Comparison of ENCODE assay signal across 1 cellular context in the genomic region with DNA sequence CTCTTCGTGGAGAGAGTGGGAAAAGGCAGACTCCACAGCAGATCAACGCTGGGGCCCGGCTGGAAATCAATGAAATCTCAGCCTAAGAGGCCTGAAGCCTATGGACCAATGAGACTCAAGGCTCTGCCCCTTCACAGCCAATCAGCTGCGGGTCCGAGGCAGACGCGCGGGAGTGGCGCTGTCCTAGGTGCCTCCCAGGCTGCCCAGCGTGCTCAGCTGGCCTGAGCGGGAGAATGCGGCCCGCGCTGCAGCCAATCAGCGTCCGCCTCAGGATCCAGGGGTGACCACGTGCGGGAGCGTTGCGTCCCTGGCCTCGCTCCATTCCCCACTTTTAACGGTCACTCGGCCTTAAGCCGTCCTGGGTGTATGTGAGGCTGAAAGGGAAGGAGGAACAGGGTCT.
TF ChIP-seq lines count a peak whose summit lies in the region.

A gene with protein sequence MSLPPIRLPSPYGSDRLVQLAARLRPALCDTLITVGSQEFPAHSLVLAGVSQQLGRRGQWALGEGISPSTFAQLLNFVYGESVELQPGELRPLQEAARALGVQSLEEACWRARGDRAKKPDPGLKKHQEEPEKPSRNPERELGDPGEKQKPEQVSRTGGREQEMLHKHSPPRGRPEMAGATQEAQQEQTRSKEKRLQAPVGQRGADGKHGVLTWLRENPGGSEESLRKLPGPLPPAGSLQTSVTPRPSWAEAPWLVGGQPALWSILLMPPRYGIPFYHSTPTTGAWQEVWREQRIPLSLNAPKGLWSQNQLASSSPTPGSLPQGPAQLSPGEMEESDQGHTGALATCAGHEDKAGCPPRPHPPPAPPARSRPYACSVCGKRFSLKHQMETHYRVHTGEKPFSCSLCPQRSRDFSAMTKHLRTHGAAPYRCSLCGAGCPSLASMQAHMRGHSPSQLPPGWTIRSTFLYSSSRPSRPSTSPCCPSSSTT (plus strand): TSS at position 341 of the 400 bp plus-strand sequence. CDS start 10,069 bp downstream, outside the sequence.

TF ChIP-seq in K562, 482 proteins besides CTCF, POLR2A, EP300 and RAD21 (continued from another document and continues in another):
- TF ChIP-seq HCFC1 (IDR thresholded peaks at IDR 0.05; ENCODE audit: low read depth, low read length) (no peak), NFE2 (IDR thresholded peaks at IDR 0.05; ENCODE audit: low read depth) (no peak), SIN3B (IDR thresholded peaks at IDR 0.05; ENCODE audit: low read depth) (no peak), CTBP1 (IDR thresholded peaks at IDR 0.05; ENCODE audit: borderline replicate concordance) (peak; percentile 98), KHSRP (IDR thresholded peaks at IDR 0.05) (no peak), THRAP3 (IDR thresholded peaks at IDR 0.05; ENCODE audit: borderline replicate concordance) (no peak), HDAC3 (IDR thresholded peaks at IDR 0.05; ENCODE audit: borderline replicate concordance, partially characterized antibody) (no peak), ZEB2 (IDR thresholded peaks at IDR 0.05) (no peak), SPI1 (IDR thresholded peaks at IDR 0.05; ENCODE audit: borderline replicate concordance, low read depth, low read length) (no peak), MAFF (IDR thresholded peaks at IDR 0.05; ENCODE audit: low read length) (no peak), PPARD (CRISPR knock-in tag; IDR thresholded peaks at IDR 0.05) (no peak), ETV6 (IDR thresholded peaks at IDR 0.05; ENCODE audit: borderline replicate concordance in 1 of 2, low read depth in 2 of 2, low read length in 1 of 2) (no peak), ETV6 (CRISPR knock-in tag; IDR thresholded peaks at IDR 0.05; ENCODE audit: borderline replicate concordance) (no peak; the same call in 1 of the 2 replicates), HMG20A (CRISPR knock-in tag; conservative IDR thresholded peaks at IDR 0.05) (no peak), FOXP1 (CRISPR knock-in tag; IDR thresholded peaks at IDR 0.05) (peak; percentile 93), TBP (optimal IDR thresholded peaks at IDR 0.05; ENCODE audit: low read depth, low read length) (no peak), SRSF1 (IDR thresholded peaks at IDR 0.05; ENCODE audit: low read depth, low read length) (no peak), ZNF778 (CRISPR knock-in tag; IDR thresholded peaks at IDR 0.05) (no peak), MYNN (IDR thresholded peaks at IDR 0.05) (no peak), MYNN (CRISPR knock-in tag; IDR thresholded peaks at IDR 0.05) (no peak), TAF9B (IDR thresholded peaks at IDR 0.05; ENCODE audit: partially characterized antibody) (no peak), ZNF232 (CRISPR knock-in tag; IDR thresholded peaks at IDR 0.05) (peak; percentile 56; the same call in 1 of the 2 replicates), ZNF311 (CRISPR knock-in tag; IDR thresholded peaks at IDR 0.05) (no peak), ADNP (tag; IDR thresholded peaks at IDR 0.05) (no peak), MCM5 (IDR thresholded peaks at IDR 0.05; ENCODE audit: low read depth) (no peak), DPF2 (IDR thresholded peaks at IDR 0.05) (no peak), SNRNP70 (optimal IDR thresholded peaks at IDR 0.05; ENCODE audit: low read depth, low read length) (no peak), SMARCE1 (IDR thresholded peaks at IDR 0.05) (no peak), POLR3A (IDR thresholded peaks at IDR 0.05; ENCODE audit: borderline replicate concordance, extremely low read depth, insufficient read depth, insufficient read length) (no peak), NFIX (CRISPR knock-in tag; IDR thresholded peaks at IDR 0.05; ENCODE audit: low read depth) (no peak)
- TF ChIP-seq, protein P1, sequence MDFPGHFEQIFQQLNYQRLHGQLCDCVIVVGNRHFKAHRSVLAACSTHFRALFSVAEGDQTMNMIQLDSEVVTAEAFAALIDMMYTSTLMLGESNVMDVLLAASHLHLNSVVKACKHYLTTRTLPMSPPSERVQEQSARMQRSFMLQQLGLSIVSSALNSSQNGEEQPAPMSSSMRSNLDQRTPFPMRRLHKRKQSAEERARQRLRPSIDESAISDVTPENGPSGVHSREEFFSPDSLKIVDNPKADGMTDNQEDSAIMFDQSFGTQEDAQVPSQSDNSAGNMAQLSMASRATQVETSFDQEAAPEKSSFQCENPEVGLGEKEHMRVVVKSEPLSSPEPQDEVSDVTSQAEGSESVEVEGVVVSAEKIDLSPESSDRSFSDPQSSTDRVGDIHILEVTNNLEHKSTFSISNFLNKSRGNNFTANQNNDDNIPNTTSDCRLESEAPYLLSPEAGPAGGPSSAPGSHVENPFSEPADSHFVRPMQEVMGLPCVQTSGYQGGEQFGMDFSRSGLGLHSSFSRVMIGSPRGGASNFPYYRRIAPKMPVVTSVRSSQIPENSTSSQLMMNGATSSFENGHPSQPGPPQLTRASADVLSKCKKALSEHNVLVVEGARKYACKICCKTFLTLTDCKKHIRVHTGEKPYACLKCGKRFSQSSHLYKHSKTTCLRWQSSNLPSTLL (IDR thresholded peaks at IDR 0.05), result no peak
- TF ChIP-seq, protein P2, sequence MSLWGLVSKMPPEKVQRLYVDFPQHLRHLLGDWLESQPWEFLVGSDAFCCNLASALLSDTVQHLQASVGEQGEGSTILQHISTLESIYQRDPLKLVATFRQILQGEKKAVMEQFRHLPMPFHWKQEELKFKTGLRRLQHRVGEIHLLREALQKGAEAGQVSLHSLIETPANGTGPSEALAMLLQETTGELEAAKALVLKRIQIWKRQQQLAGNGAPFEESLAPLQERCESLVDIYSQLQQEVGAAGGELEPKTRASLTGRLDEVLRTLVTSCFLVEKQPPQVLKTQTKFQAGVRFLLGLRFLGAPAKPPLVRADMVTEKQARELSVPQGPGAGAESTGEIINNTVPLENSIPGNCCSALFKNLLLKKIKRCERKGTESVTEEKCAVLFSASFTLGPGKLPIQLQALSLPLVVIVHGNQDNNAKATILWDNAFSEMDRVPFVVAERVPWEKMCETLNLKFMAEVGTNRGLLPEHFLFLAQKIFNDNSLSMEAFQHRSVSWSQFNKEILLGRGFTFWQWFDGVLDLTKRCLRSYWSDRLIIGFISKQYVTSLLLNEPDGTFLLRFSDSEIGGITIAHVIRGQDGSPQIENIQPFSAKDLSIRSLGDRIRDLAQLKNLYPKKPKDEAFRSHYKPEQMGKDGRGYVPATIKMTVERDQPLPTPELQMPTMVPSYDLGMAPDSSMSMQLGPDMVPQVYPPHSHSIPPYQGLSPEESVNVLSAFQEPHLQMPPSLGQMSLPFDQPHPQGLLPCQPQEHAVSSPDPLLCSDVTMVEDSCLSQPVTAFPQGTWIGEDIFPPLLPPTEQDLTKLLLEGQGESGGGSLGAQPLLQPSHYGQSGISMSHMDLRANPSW (CRISPR knock-in tag; IDR thresholded peaks at IDR 0.05), result no peak
- TF ChIP-seq, protein P3, sequence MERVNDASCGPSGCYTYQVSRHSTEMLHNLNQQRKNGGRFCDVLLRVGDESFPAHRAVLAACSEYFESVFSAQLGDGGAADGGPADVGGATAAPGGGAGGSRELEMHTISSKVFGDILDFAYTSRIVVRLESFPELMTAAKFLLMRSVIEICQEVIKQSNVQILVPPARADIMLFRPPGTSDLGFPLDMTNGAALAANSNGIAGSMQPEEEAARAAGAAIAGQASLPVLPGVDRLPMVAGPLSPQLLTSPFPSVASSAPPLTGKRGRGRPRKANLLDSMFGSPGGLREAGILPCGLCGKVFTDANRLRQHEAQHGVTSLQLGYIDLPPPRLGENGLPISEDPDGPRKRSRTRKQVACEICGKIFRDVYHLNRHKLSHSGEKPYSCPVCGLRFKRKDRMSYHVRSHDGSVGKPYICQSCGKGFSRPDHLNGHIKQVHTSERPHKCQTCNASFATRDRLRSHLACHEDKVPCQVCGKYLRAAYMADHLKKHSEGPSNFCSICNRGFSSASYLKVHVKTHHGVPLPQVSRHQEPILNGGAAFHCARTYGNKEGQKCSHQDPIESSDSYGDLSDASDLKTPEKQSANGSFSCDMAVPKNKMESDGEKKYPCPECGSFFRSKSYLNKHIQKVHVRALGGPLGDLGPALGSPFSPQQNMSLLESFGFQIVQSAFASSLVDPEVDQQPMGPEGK (CRISPR knock-in tag; IDR thresholded peaks at IDR 0.05; ENCODE audit: borderline replicate concordance), result no peak
- TF ChIP-seq, protein P4, sequence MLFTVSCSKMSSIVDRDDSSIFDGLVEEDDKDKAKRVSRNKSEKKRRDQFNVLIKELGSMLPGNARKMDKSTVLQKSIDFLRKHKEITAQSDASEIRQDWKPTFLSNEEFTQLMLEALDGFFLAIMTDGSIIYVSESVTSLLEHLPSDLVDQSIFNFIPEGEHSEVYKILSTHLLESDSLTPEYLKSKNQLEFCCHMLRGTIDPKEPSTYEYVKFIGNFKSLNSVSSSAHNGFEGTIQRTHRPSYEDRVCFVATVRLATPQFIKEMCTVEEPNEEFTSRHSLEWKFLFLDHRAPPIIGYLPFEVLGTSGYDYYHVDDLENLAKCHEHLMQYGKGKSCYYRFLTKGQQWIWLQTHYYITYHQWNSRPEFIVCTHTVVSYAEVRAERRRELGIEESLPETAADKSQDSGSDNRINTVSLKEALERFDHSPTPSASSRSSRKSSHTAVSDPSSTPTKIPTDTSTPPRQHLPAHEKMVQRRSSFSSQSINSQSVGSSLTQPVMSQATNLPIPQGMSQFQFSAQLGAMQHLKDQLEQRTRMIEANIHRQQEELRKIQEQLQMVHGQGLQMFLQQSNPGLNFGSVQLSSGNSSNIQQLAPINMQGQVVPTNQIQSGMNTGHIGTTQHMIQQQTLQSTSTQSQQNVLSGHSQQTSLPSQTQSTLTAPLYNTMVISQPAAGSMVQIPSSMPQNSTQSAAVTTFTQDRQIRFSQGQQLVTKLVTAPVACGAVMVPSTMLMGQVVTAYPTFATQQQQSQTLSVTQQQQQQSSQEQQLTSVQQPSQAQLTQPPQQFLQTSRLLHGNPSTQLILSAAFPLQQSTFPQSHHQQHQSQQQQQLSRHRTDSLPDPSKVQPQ (CRISPR knock-in tag; IDR thresholded peaks at IDR 0.05; ENCODE audit: borderline replicate concordance), result no peak
- TF ChIP-seq, protein P5, sequence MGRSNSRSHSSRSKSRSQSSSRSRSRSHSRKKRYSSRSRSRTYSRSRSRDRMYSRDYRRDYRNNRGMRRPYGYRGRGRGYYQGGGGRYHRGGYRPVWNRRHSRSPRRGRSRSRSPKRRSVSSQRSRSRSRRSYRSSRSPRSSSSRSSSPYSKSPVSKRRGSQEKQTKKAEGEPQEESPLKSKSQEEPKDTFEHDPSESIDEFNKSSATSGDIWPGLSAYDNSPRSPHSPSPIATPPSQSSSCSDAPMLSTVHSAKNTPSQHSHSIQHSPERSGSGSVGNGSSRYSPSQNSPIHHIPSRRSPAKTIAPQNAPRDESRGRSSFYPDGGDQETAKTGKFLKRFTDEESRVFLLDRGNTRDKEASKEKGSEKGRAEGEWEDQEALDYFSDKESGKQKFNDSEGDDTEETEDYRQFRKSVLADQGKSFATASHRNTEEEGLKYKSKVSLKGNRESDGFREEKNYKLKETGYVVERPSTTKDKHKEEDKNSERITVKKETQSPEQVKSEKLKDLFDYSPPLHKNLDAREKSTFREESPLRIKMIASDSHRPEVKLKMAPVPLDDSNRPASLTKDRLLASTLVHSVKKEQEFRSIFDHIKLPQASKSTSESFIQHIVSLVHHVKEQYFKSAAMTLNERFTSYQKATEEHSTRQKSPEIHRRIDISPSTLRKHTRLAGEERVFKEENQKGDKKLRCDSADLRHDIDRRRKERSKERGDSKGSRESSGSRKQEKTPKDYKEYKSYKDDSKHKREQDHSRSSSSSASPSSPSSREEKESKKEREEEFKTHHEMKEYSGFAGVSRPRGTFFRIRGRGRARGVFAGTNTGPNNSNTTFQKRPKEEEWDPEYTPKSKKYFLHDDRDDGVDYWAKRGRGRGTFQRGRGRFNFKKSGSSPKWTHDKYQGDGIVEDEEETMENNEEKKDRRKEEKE (IDR thresholded peaks at IDR 0.05; ENCODE audit: borderline replicate concordance in 1 of 2, control insufficient read depth in 1 of 2, low read depth in 2 of 2, low read length in 1 of 2), result no peak
- TF ChIP-seq, protein P6, sequence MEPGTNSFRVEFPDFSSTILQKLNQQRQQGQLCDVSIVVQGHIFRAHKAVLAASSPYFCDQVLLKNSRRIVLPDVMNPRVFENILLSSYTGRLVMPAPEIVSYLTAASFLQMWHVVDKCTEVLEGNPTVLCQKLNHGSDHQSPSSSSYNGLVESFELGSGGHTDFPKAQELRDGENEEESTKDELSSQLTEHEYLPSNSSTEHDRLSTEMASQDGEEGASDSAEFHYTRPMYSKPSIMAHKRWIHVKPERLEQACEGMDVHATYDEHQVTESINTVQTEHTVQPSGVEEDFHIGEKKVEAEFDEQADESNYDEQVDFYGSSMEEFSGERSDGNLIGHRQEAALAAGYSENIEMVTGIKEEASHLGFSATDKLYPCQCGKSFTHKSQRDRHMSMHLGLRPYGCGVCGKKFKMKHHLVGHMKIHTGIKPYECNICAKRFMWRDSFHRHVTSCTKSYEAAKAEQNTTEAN (CRISPR knock-in tag; IDR thresholded peaks at IDR 0.05), result no peak
- TF ChIP-seq, protein P7, sequence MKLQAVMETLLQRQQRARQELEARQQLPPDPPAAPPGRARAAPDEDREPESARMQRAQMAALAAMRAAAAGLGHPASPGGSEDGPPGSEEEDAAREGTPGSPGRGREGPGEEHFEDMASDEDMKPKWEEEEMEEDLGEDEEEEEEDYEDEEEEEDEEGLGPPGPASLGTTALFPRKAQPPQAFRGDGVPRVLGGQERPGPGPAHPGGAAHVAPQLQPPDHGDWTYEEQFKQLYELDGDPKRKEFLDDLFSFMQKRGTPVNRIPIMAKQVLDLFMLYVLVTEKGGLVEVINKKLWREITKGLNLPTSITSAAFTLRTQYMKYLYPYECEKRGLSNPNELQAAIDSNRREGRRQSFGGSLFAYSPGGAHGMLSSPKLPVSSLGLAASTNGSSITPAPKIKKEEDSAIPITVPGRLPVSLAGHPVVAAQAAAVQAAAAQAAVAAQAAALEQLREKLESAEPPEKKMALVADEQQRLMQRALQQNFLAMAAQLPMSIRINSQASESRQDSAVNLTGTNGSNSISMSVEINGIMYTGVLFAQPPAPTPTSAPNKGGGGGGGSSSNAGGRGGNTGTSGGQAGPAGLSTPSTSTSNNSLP (IDR thresholded peaks at IDR 0.05; ENCODE audit: borderline replicate concordance, low read depth, low read length), result no peak
- TF ChIP-seq, protein P8, sequence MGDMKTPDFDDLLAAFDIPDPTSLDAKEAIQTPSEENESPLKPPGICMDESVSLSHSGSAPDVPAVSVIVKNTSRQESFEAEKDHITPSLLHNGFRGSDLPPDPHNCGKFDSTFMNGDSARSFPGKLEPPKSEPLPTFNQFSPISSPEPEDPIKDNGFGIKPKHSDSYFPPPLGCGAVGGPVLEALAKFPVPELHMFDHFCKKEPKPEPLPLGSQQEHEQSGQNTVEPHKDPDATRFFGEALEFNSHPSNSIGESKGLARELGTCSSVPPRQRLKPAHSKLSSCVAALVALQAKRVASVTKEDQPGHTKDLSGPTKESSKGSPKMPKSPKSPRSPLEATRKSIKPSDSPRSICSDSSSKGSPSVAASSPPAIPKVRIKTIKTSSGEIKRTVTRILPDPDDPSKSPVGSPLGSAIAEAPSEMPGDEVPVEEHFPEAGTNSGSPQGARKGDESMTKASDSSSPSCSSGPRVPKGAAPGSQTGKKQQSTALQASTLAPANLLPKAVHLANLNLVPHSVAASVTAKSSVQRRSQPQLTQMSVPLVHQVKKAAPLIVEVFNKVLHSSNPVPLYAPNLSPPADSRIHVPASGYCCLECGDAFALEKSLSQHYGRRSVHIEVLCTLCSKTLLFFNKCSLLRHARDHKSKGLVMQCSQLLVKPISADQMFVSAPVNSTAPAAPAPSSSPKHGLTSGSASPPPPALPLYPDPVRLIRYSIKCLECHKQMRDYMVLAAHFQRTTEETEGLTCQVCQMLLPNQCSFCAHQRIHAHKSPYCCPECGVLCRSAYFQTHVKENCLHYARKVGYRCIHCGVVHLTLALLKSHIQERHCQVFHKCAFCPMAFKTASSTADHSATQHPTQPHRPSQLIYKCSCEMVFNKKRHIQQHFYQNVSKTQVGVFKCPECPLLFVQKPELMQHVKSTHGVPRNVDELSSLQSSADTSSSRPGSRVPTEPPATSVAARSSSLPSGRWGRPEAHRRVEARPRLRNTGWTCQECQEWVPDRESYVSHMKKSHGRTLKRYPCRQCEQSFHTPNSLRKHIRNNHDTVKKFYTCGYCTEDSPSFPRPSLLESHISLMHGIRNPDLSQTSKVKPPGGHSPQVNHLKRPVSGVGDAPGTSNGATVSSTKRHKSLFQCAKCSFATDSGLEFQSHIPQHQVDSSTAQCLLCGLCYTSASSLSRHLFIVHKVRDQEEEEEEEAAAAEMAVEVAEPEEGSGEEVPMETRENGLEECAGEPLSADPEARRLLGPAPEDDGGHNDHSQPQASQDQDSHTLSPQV (IDR thresholded peaks at IDR 0.05), result no peak
